ENCODE assay signal across 4 cellular contexts in genomic region chr11:28798286-28798685, GRCh38.
TF ChIP-seq lines count a peak whose summit lies in the region.

No MANE protein-coding gene starts in this region.

TF ChIP-seq in SK-N-SH, 30 proteins besides CTCF, POLR2A, EP300 and RAD21:
- TF ChIP-seq ZBTB33 (IDR thresholded peaks at IDR 0.05; ENCODE audit: borderline replicate concordance, low read depth) (no peak), GATA2 (CRISPR knock-in tag; IDR thresholded peaks at IDR 0.05) (no peak), CHD2 (IDR thresholded peaks at IDR 0.05; ENCODE audit: low read length, partially characterized antibody) (no peak), USF2 (IDR thresholded peaks at IDR 0.05; ENCODE audit: borderline replicate concordance, low read depth, low read length) (no peak), TCF12 (IDR thresholded peaks at IDR 0.05) (no peak), RXRA (IDR thresholded peaks at IDR 0.05; ENCODE audit: borderline replicate concordance, low read depth) (no peak), JUND (IDR thresholded peaks at IDR 0.05) (no peak), USF1 (IDR thresholded peaks at IDR 0.05; ENCODE audit: borderline replicate concordance, low read depth) (no peak), TEAD4 (IDR thresholded peaks at IDR 0.05; ENCODE audit: borderline replicate concordance, insufficient read depth) (no peak), FOXM1 (IDR thresholded peaks at IDR 0.05; ENCODE audit: low read depth) (no peak), POLR2AphosphoS5 (IDR thresholded peaks at IDR 0.05; ENCODE audit: low read depth, low read length) (no peak)

TF ChIP-seq in SK-N-SH treated with all-trans-retinoic acid at 6 μM for 48 hours, 23 proteins besides CTCF, POLR2A, EP300 and RAD21:
- TF ChIP-seq PATZ1 (CRISPR knock-in tag; IDR thresholded peaks at IDR 0.05; ENCODE audit: borderline replicate concordance) (no peak), TOX (CRISPR knock-in tag; IDR thresholded peaks at IDR 0.05; ENCODE audit: borderline replicate concordance) (no peak), ZNF8 (CRISPR knock-in tag; IDR thresholded peaks at IDR 0.05) (no peak), ESRRG (CRISPR knock-in tag; IDR thresholded peaks at IDR 0.05) (no peak), ZC3H10 (CRISPR knock-in tag; IDR thresholded peaks at IDR 0.05) (no peak), ARNTL (CRISPR knock-in tag; IDR thresholded peaks at IDR 0.05; ENCODE audit: borderline replicate concordance, low read depth) (no peak), ZFP30 (CRISPR knock-in tag; IDR thresholded peaks at IDR 0.05) (no peak), TCF4 (CRISPR knock-in tag; IDR thresholded peaks at IDR 0.05; ENCODE audit: borderline replicate concordance) (no peak), GLIS3 (CRISPR knock-in tag; IDR thresholded peaks at IDR 0.05) (no peak), PPARA (CRISPR knock-in tag; IDR thresholded peaks at IDR 0.05; ENCODE audit: borderline replicate concordance) (no peak), POU6F1 (CRISPR knock-in tag; IDR thresholded peaks at IDR 0.05; ENCODE audit: borderline replicate concordance, low read depth) (no peak), BACH2 (CRISPR knock-in tag; IDR thresholded peaks at IDR 0.05; ENCODE audit: borderline replicate concordance) (no peak), CREB5 (CRISPR knock-in tag; IDR thresholded peaks at IDR 0.05; ENCODE audit: low read depth) (no peak), ISL1 (CRISPR knock-in tag; IDR thresholded peaks at IDR 0.05) (no peak), ZFP3 (CRISPR knock-in tag; IDR thresholded peaks at IDR 0.05) (no peak)

TF ChIP-seq in endothelial cell of umbilical vein, 7 proteins besides CTCF, POLR2A, EP300 and RAD21 (continued from another document):
- no peak for TF ChIP-seq EZH2 (IDR thresholded peaks at IDR 0.05; ENCODE audit: borderline replicate concordance, low read depth, low read length, severe bottlenecking)
TF ChIP-seq in endothelial cell of umbilical vein: peak in this region for 4.

TF ChIP-seq in HEK293T, 16 proteins besides CTCF, POLR2A, EP300 and RAD21 (continued from another document):
- TF ChIP-seq BHLHE40 (IDR thresholded peaks at IDR 0.05; ENCODE audit: borderline replicate concordance): no peak
- TF ChIP-seq HDGF (IDR thresholded peaks at IDR 0.05; ENCODE audit: borderline replicate concordance): no peak
- no peak for TF ChIP-seq L3MBTL2 (conservative IDR thresholded peaks at IDR 0.05)
- TF ChIP-seq CTBP1 (IDR thresholded peaks at IDR 0.05; ENCODE audit: borderline replicate concordance): no peak
TF ChIP-seq in HEK293T: peak in this region for 0.
